Comparison of ENCODE assay signal across 1 cellular context in the genomic region with DNA sequence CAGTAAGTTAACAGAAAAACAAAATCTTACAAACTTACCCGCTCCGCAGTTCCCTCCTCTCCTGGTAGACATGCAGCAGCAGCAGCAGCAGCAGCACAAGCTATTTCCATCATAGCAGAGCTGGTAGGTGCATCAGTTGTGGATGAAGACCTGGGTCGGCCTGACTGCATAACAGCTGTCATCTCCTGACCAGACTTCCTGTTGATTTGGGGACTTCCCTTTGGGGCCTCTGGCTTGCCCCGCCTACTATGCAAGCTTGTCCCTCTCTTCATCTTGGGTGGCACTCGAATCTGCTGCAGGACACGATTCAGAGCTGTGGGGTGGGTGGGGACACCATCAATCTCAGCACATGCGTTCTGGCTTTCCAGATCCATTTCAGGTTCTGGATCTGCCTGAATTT.
TF ChIP-seq lines count a peak whose summit lies in the region.

No MANE protein-coding gene starts in this region.

TF ChIP-seq in GM23338, 12 proteins besides CTCF, POLR2A, EP300 and RAD21 (continued from another document):
- TF ChIP-seq, protein P1, sequence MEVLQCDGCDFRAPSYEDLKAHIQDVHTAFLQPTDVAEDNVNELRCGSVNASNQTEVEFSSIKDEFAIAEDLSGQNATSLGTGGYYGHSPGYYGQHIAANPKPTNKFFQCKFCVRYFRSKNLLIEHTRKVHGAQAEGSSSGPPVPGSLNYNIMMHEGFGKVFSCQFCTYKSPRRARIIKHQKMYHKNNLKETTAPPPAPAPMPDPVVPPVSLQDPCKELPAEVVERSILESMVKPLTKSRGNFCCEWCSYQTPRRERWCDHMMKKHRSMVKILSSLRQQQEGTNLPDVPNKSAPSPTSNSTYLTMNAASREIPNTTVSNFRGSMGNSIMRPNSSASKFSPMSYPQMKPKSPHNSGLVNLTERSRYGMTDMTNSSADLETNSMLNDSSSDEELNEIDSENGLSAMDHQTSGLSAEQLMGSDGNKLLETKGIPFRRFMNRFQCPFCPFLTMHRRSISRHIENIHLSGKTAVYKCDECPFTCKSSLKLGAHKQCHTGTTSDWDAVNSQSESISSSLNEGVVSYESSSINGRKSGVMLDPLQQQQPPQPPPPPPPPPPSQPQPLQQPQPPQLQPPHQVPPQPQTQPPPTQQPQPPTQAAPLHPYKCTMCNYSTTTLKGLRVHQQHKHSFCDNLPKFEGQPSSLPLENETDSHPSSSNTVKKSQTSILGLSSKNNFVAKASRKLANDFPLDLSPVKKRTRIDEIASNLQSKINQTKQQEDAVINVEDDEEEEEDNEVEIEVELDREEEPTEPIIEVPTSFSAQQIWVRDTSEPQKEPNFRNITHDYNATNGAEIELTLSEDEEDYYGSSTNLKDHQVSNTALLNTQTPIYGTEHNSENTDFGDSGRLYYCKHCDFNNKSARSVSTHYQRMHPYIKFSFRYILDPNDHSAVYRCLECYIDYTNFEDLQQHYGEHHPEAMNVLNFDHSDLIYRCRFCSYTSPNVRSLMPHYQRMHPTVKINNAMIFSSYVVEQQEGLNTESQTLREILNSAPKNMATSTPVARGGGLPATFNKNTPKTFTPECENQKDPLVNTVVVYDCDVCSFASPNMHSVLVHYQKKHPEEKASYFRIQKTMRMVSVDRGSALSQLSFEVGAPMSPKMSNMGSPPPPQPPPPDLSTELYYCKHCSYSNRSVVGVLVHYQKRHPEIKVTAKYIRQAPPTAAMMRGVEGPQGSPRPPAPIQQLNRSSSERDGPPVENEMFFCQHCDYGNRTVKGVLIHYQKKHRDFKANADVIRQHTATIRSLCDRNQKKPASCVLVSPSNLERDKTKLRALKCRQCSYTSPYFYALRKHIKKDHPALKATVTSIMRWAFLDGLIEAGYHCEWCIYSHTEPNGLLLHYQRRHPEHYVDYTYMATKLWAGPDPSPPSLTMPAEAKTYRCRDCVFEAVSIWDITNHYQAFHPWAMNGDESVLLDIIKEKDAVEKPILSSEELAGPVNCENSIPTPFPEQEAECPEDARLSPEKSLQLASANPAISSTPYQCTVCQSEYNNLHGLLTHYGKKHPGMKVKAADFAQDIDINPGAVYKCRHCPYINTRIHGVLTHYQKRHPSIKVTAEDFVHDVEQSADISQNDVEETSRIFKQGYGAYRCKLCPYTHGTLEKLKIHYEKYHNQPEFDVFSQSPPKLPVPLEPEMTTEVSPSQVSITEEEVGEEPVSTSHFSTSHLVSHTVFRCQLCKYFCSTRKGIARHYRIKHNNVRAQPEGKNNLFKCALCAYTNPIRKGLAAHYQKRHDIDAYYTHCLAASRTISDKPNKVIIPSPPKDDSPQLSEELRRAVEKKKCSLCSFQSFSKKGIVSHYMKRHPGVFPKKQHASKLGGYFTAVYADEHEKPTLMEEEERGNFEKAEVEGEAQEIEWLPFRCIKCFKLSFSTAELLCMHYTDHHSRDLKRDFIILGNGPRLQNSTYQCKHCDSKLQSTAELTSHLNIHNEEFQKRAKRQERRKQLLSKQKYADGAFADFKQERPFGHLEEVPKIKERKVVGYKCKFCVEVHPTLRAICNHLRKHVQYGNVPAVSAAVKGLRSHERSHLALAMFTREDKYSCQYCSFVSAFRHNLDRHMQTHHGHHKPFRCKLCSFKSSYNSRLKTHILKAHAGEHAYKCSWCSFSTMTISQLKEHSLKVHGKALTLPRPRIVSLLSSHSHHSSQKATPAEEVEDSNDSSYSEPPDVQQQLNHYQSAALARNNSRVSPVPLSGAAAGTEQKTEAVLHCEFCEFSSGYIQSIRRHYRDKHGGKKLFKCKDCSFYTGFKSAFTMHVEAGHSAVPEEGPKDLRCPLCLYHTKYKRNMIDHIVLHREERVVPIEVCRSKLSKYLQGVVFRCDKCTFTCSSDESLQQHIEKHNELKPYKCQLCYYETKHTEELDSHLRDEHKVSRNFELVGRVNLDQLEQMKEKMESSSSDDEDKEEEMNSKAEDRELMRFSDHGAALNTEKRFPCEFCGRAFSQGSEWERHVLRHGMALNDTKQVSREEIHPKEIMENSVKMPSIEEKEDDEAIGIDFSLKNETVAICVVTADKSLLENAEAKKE (CRISPR knock-in tag; IDR thresholded peaks at IDR 0.05), result no peak
- no peak for TF ChIP-seq CREB1 (CRISPR knock-in tag; IDR thresholded peaks at IDR 0.05; ENCODE audit: low read depth)
